In genomic region chr12:67525500-67525884, GRCh38 we compare ENCODE assay signal across 16 cellular contexts.
"Had no signal": no experiment of that assay in that cellular context is flagged by ENCODE, and none has a peak within 500 bp of the region (broad histone marks: within the 10 kb centered on the region; RNA-seq: fewer than 3 reads in every experiment).

No MANE protein-coding gene starts in this region.

- H3K4me3 Mint-ChIP-seq: activated CD8-positive, alpha-beta T cell treated with anti-CD3 and anti-CD28 coated beads for 36 hours had no signal

- DNase-seq: activated CD4-positive, alpha-beta T cell treated with anti-CD3 and anti-CD28 coated beads for 4 hours; activated CD8-positive, alpha-beta T cell treated with anti-CD3 and anti-CD28 coated beads for 36 hours; activated effector memory CD4-positive, alpha-beta T cell treated with anti-CD3 and anti-CD28 coated beads, Interleukin-2, amount 50 U/mL, for 16 hours; activated T-cell treated with anti-CD3 and anti-CD28 coated beads, Interleukin-2, amount 50 U/mL, for 48 hours; caudate nucleus; left ventricle myocardium inferior; mucosa of descending colon; naive thymus-derived CD4-positive, alpha-beta T cell; stimulated activated CD4-positive, alpha-beta T cell treated with anti-CD3 and anti-CD28 coated beads, Interleukin-2, amount 100 ng/mL, for 24 hours; stomach; testis; upper lobe of right lung had no signal

- H3K4me3 ChIP-seq: hepatocyte, left ventricle myocardium inferior, mucosa of descending colon, stomach, testis, upper lobe of right lung had no signal

- H3K9me3 Mint-ChIP-seq: activated CD8-positive, alpha-beta T cell treated with anti-CD3 and anti-CD28 coated beads for 36 hours had no signal

- ATAC-seq: activated CD8-positive, alpha-beta T cell treated with anti-CD3 and anti-CD28 coated beads for 36 hours; activated naive CD4-positive, alpha-beta T cell treated with anti-CD3 and anti-CD28 coated beads, Interleukin-2, amount 50 U/mL, for 72 hours; esophagus mucosa; mucosa of descending colon; naive thymus-derived CD4-positive, alpha-beta T cell; upper lobe of right lung had no signal

- H3K27ac ChIP-seq: hepatocyte, left ventricle myocardium inferior, neutrophil, stomach, testis, upper lobe of right lung had no signal

- H3K27ac Mint-ChIP-seq: activated CD8-positive, alpha-beta T cell treated with anti-CD3 and anti-CD28 coated beads for 36 hours; activated naive CD4-positive, alpha-beta T cell treated with anti-CD3 and anti-CD28 coated beads, Interleukin-2, amount 50 U/mL, for 72 hours; naive thymus-derived CD4-positive, alpha-beta T cell had no signal

- H3K36me3 ChIP-seq: left ventricle myocardium inferior, neutrophil, stomach, upper lobe of right lung had no signal

- H3K36me3 Mint-ChIP-seq: naive thymus-derived CD4-positive, alpha-beta T cell had no signal

- H3K79me2 ChIP-seq: hepatocyte had no signal

- H3K9me3 ChIP-seq: left ventricle myocardium inferior, mucosa of descending colon, neutrophil, stomach, testis, upper lobe of right lung had no signal

- H3K27me3 ChIP-seq: hepatocyte, stomach, testis, upper lobe of right lung had no signal

- H2AFZ ChIP-seq: hepatocyte had no signal

- H3K4me2 ChIP-seq: hepatocyte had no signal

- H3K4me1 ChIP-seq: left ventricle myocardium inferior, stomach, testis, upper lobe of right lung had no signal

- H3K27me3 Mint-ChIP-seq: activated CD8-positive, alpha-beta T cell treated with anti-CD3 and anti-CD28 coated beads for 36 hours had no signal
